Comparison of ENCODE assay signal across 29 cellular contexts in genomic region chr9:100013573-100013972, GRCh38.
"Had no signal": no experiment of that assay in that cellular context is flagged by ENCODE, and none has a peak within 500 bp of the region (broad histone marks: within the 10 kb centered on the region; RNA-seq: fewer than 3 reads in every experiment).

No MANE protein-coding gene starts in this region.

- H3K27me3 ChIP-seq: ascending aorta, body of pancreas, MG63, Peyer's patch, SJCRH30 had no signal

- H3K27ac Mint-ChIP-seq: activated CD4-positive, alpha-beta memory T cell treated with anti-CD3 and anti-CD28 coated beads for 36 hours; activated naive CD4-positive, alpha-beta T cell treated with anti-CD3 and anti-CD28 coated beads, Interleukin-2, amount 50 U/mL, for 72 hours; activated naive CD8-positive, alpha-beta T cell treated with anti-CD3 and anti-CD28 coated beads, Interleukin-2, amount 50 U/mL, for 24 hours; T-helper 17 cell had no signal

- H3K4me1 ChIP-seq: ascending aorta, body of pancreas, Peyer's patch, SJCRH30 had no signal

- H3K27me3 Mint-ChIP-seq: activated CD4-positive, alpha-beta memory T cell treated with anti-CD3 and anti-CD28 coated beads for 36 hours; activated CD4-positive, alpha-beta T cell treated with anti-CD3 and anti-CD28 coated beads, Interleukin-2, amount 10 ng/mL, durations not matched to agents 7 days and 5 days; activated naive CD8-positive, alpha-beta T cell treated with anti-CD3 and anti-CD28 coated beads, Interleukin-2, amount 50 U/mL, for 24 hours; T-helper 17 cell had no signal

- H3K9me3 Mint-ChIP-seq: activated naive CD4-positive, alpha-beta T cell treated with anti-CD3 and anti-CD28 coated beads, Interleukin-2, amount 50 U/mL, for 72 hours had no signal

- H3K4me3 Mint-ChIP-seq: activated CD4-positive, alpha-beta memory T cell treated with anti-CD3 and anti-CD28 coated beads for 36 hours; activated CD4-positive, alpha-beta T cell treated with anti-CD3 and anti-CD28 coated beads, Interleukin-2, amount 10 ng/mL, durations not matched to agents 7 days and 5 days; activated naive CD8-positive, alpha-beta T cell treated with anti-CD3 and anti-CD28 coated beads, Interleukin-2, amount 50 U/mL, for 24 hours; activated T-cell treated with anti-CD3 and anti-CD28 coated beads, Interleukin-2, amount 50 U/mL, for 4 hours; T-helper 17 cell had no signal

- DNase-seq: activated CD4-positive, alpha-beta memory T cell treated with anti-CD3 and anti-CD28 coated beads for 36 hours; activated CD4-positive, alpha-beta T cell treated with anti-CD3 and anti-CD28 coated beads, Interleukin-2, amount 10 ng/mL, durations not matched to agents 7 days and 5 days; activated CD4-positive, CD25-positive, alpha-beta regulatory T cell; activated CD8-positive, alpha-beta memory T cell treated with anti-CD3 and anti-CD28 coated beads for 24 hours; activated effector memory CD4-positive, alpha-beta T cell treated with anti-CD3 and anti-CD28 coated beads, Interleukin-2, amount 50 U/mL, for 16 hours; activated naive CD4-positive, alpha-beta T cell treated with Interleukin-2 at 50 U/mL for 16 hours; activated naive CD8-positive, alpha-beta T cell treated with anti-CD3 and anti-CD28 coated beads, Interleukin-2, amount 50 U/mL, for 24 hours; activated T-cell treated with anti-CD3 and anti-CD28 coated beads, Interleukin-2, amount 50 U/mL, for 4 hours; amniotic stem cell; body of pancreas; central memory CD4-positive, alpha-beta T cell; MG63; NCI-H1105; NCI-H1436; NCI-H1694 treated with DMSO at 0.1 percent for 48 hours; NCI-H2029 treated with DMSO at 0.1 percent for 48 hours; NCI-H510A treated with DMSO at 0.1 percent for 48 hours; NCI-H69; NK-92 treated with Interleukin-12 subunit alpha and Interleukin-12 subunit beta, amount 100 ng/mL, for 24 hours; OCI-M1; Peyer's patch; Right ventricle myocardium superior; SJCRH30; T-helper 17 cell; T-helper 9 cell had no signal

- H3K4me3 ChIP-seq: ascending aorta, body of pancreas, MG63, Peyer's patch, SJCRH30 had no signal

- H3K27ac ChIP-seq: ascending aorta, body of pancreas, Peyer's patch, RWPE1, SJCRH30 had no signal

- H3K4me1 Mint-ChIP-seq: activated CD4-positive, alpha-beta T cell treated with anti-CD3 and anti-CD28 coated beads, Interleukin-2, amount 10 ng/mL, durations not matched to agents 7 days and 5 days; activated naive CD8-positive, alpha-beta T cell treated with anti-CD3 and anti-CD28 coated beads, Interleukin-2, amount 50 U/mL, for 24 hours had no signal

- ATAC-seq: activated naive CD4-positive, alpha-beta T cell treated with anti-CD3 and anti-CD28 coated beads, Interleukin-2, amount 50 U/mL, for 72 hours; activated naive CD8-positive, alpha-beta T cell treated with anti-CD3 and anti-CD28 coated beads, Interleukin-2, amount 50 U/mL, for 24 hours; activated T-cell treated with anti-CD3 and anti-CD28 coated beads, Interleukin-2, amount 50 U/mL, for 4 hours; body of pancreas; SK-N-SH treated with all-trans-retinoic acid at 6 μM for 48 hours; T-helper 17 cell had no signal

- H3K9me3 ChIP-seq: body of pancreas, MG63, Peyer's patch, SJCRH30 had no signal
